Comparison of ENCODE assay signal across 8 cellular contexts in the genomic region with DNA sequence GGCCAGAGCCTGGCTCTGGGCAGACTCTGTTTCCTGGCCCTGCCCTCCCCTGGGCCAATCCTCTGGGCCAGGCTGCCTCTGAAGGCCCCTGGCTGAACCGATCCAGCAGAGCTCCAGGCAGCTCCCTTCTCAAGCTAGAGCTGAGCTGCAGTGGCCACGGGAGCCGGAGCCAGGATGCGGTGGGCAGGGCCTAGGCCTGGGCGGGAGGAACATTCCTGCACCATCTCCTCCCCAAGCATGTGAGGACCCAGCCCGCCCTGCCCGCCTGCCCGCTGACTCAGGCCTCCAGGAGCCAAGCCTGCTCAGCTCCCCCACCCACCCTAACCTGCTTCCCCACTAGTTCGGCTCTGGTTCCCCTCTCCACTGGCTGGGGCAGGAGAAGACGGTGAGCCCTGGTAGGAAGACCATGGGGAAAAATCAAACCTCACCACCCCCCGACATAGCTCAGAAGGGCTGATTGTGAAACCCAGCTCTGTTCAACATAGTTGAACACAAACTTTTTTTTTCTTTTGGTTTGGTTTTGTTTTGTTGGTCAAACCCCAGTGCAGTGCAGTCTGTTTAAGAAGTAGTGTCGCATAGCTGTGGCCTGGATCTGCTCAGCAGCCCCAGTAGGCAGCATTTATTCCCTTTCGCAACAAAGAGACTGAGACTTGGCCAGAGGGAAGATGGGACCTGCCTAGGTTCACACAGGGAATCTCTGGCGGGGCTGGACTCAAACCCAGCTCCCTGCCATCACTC. TPM values are rescaled to one million over a fixed set of nuclear protein-coding genes. Genes with fewer than 3 reads are reported as not detected.
DNase-seq lines count a peak whose midpoint lies in the region; ATAC-seq, FAIRE-seq and TF ChIP-seq lines count a peak whose summit lies in the region.

No MANE protein-coding gene starts in this region.

- H3K36me3 ChIP-seq in astrocyte (ENCODE audit: insufficient read depth, low read length), result no peaks in the 10 kb centered on the region
- peaks cover 0 to 39% (median 19%) of the 10 kb centered on the region in 4 donors for H3K36me3 ChIP-seq in sigmoid colon

- peaks cover 18% of the 10 kb centered on the region for H3K4me1 Mint-ChIP-seq in astrocyte (ENCODE audit: low read depth, unreplicated experiment)

- H3K27me3 ChIP-seq in astrocyte (ENCODE audit: insufficient read depth, low read length) (no peaks in the 10 kb centered on the region), sigmoid colon (no peaks in the 10 kb centered on the region)

- no peak for TF ChIP-seq EP300 in sigmoid colon (IDR thresholded peaks at IDR 0.05)

- ATAC-seq in left ventricle myocardium superior (peak; percentile 91), HG03097 (IDR thresholded peaks at IDR 0.05; ENCODE audit: low FRiP score, unreplicated experiment) (no peak)

- H3K36me3 Mint-ChIP-seq in astrocyte (ENCODE audit: low read depth, unreplicated experiment), result peaks cover 17% of the 10 kb centered on the region

- no peak overlapping the region for H2AFZ ChIP-seq in astrocyte (ENCODE audit: low read depth, low read length)

- peaks cover 30% of the 10 kb centered on the region for H3K79me2 ChIP-seq in astrocyte (ENCODE audit: insufficient read depth, low read length)

- no peak overlapping the region for H3K4me3 ChIP-seq in astrocyte (ENCODE audit: insufficient read depth, low read depth, low read length)
- H3K4me3 ChIP-seq in sigmoid colon, result peak overlapping the region in 2 of 4 donors; percentile 8 to 10

- H3K4me3 Mint-ChIP-seq in astrocyte (ENCODE audit: unreplicated experiment), result no peak overlapping the region

- peak; percentile 96 for DNase-seq in GM03348 (ENCODE audit: low spot score)
- peak; percentile 91 for DNase-seq in astrocyte (ENCODE audit: low read depth)
- DNase-seq in left ventricle myocardium superior, result peak; percentile 89
- peak; percentile 97 for DNase-seq in sigmoid colon
- DNase-seq in DMS114 treated with DMSO at 0.1 percent for 48 hours (lab: John Stamatoyannopoulos, UW; ENCODE audit: unreplicated experiment), result no peak
- no peak for DNase-seq in stimulated activated naive CD4-positive, alpha-beta T cell treated with Interleukin-2 at 50 U/mL for 16 hours (lab: John Stamatoyannopoulos, UW)
- no peak for DNase-seq in activated naive CD4-positive, alpha-beta T cell treated with anti-CD3 and anti-CD28 coated beads, Interleukin-2, amount 50 U/mL, for 16 hours

- WGBS in sigmoid colon, 2 donors, result 68 to 72% methylated on average over 14 of the region's 14 CpGs

- no peak for FAIRE-seq in astrocyte (lab: Jason Lieb, UNC)

- no peaks in the 10 kb centered on the region for H3K27me3 Mint-ChIP-seq in astrocyte (ENCODE audit: low read depth, unreplicated experiment)

- peaks cover 26% of the 10 kb centered on the region for H4K20me1 ChIP-seq in astrocyte (ENCODE audit: insufficient read depth, low read length)

- no peak for TF ChIP-seq CTCF in astrocyte (IDR thresholded peaks at IDR 0.05; ENCODE audit: insufficient read depth, low read depth, low read length)
- TF ChIP-seq CTCF in sigmoid colon (IDR thresholded peaks at IDR 0.05), result no peak

- H3K4me1 ChIP-seq in astrocyte (ENCODE audit: insufficient read depth, low read length), result peaks cover 29% of the 10 kb centered on the region
- H3K4me1 ChIP-seq in sigmoid colon, result peaks cover 0 to 40% (median 38%) of the 10 kb centered on the region in 4 donors

- no peaks in the 10 kb centered on the region for H3K9me3 Mint-ChIP-seq in astrocyte (ENCODE audit: unreplicated experiment)

- intact Hi-C loops in left ventricle myocardium superior (cut with micrococcal nuclease), result no loop called here
- intact Hi-C loops in sigmoid colon (cut with DNase I), result no loop called here

- peak overlapping the region; percentile 82 for H3K9ac ChIP-seq in astrocyte (ENCODE audit: low read length)

- peak overlapping the region; percentile 65 for H3K4me2 ChIP-seq in astrocyte (ENCODE audit: low read length)

- no peaks in the 10 kb centered on the region for H3K9me3 ChIP-seq in astrocyte (ENCODE audit: insufficient read depth, low read depth, low read length)
- H3K9me3 ChIP-seq in sigmoid colon, result no peaks in the 10 kb centered on the region

- peak overlapping the region; percentile 97 for H3K27ac Mint-ChIP-seq in astrocyte (ENCODE audit: unreplicated experiment)

- TF ChIP-seq POLR2A in sigmoid colon (IDR thresholded peaks at IDR 0.05), result no peak

- peak overlapping the region; percentile 96 for H3K27ac ChIP-seq in astrocyte (ENCODE audit: low read depth, low read length)
- H3K27ac ChIP-seq in sigmoid colon, result peak overlapping the region; percentile 79 to 90 (median 88)

RNA-seq across cellular contexts. Expression of gene SNX33, which starts 13.5 kb away (rescaled TPM):
- 22.3 and 25.6 TPM in 2 replicates for total RNA-seq in astrocyte
- total RNA-seq in left ventricle myocardium superior, result 12.0 TPM
- 10 to 100 TPM; 20.1 to 32.7 (median 25.8) TPM for total RNA-seq in sigmoid colon
- polyA plus RNA-seq in sigmoid colon, result 10 to 100 TPM in 2 of 3 donors, 1 to 10 TPM in 1; 9.0 to 20.9 (median 12.7) TPM

RNA-seq across cellular contexts. Expression of gene IMP3, which starts 21.2 kb away (rescaled TPM):
- total RNA-seq in astrocyte (43.9 and 48.4 TPM in 2 replicates), left ventricle myocardium superior (45.3 TPM), sigmoid colon (100 to 1,000 TPM in 1 of 4 donors, 10 to 100 TPM in 3; 55.4 to 117 (median 84.3) TPM)
- 10 to 100 TPM; 58.3 to 94.1 (median 62.0) TPM for polyA plus RNA-seq in sigmoid colon

RNA-seq across cellular contexts. Expression of gene SNUPN, which starts 35.7 kb away (rescaled TPM):
- total RNA-seq in astrocyte, result 15.9 and 17.0 TPM in 2 replicates
- 18.1 TPM for total RNA-seq in left ventricle myocardium superior
- total RNA-seq in sigmoid colon, result 10 to 100 TPM; 15.3 to 28.6 (median 21.9) TPM
- polyA plus RNA-seq in sigmoid colon, result 10 to 100 TPM; 20.4 to 25.0 (median 20.8) TPM

RNA-seq across cellular contexts. Expression of gene CSPG4, which starts 51.4 kb away (rescaled TPM):
- total RNA-seq in astrocyte (26.9 and 47.8 TPM in 2 replicates), left ventricle myocardium superior (5.2 TPM), sigmoid colon (100 to 1,000 TPM in 2 of 4 donors, 10 to 100 TPM in 2; 45.7 to 151 (median 93.9) TPM)
- polyA plus RNA-seq in sigmoid colon, result 1 to 10 TPM in 1 of 3 donors, under 1 TPM in 2; 0.23 to 8.4 (median 0.60) TPM

Comparison
In these comparisons a context has a peak if more than half of its experiments do, and no peak if none do; other contexts are left out.
1. DNase-seq: peak in GM03348 (single experiment), astrocyte (single experiment), left ventricle myocardium superior (single experiment) and sigmoid colon (single experiment); none in DMS114 treated with DMSO at 0.1 percent for 48 hours (single experiment), stimulated activated naive CD4-positive, alpha-beta T cell treated with Interleukin-2 at 50 U/mL for 16 hours (single experiment) and activated naive CD4-positive, alpha-beta T cell treated with anti-CD3 and anti-CD28 coated beads, Interleukin-2, amount 50 U/mL, for 16 hours (single experiment).